In the genomic region with DNA sequence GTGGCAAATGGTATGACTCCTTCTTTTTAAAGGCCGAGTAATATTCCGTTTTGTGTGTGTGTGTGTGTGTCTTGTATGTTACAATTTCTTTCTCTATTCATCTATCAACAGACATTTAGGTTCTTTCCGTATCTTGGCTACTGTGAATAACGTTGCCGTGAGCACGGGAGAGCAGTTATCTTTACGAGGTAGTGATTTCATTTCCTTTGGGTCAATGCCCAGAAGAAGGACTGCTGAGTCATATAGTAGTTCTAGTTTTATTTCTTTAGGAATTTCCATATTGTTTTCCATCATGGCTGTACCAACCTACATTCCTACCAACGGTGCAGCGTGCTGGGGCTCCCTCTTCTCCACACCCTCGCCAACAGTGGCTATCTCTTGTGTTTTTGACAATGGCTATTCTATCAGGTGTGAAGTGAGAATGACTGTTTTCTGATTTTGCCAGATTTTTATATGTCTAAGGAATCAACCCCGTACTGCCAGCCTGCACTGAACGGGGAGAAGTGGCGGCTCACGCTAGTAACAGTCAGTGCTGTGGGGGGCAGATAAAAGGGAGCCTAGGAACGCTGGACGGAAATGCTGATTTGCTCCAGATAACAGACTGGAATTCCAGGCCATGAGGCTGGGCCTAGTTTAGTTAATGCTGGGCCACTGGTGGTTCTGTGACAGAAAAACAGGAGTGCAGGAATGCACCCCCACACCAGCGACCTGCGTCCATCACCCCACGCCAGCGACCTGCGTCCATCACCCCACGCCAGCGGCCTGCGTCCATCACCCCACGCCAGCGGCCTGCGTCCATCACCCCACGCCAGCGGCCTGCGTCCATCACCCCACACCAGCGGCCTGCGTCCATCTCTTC, we compare ENCODE assay signal across 10 cellular contexts.
DNase-seq lines count a peak whose midpoint lies in the region; ATAC-seq and TF ChIP-seq lines count a peak whose summit lies in the region.
"Had no signal": no experiment of that assay in that cellular context is flagged by ENCODE, and none has a peak within 500 bp of the region (broad histone marks: within the 10 kb centered on the region; RNA-seq: fewer than 3 reads in every experiment).

No MANE protein-coding gene starts in this region.

- H3K9me2 ChIP-seq in OCI-LY7 (ENCODE audit: insufficient read depth, low read length): no peaks in the 10 kb centered on the region

- WGBS in mesodermal cell (ENCODE audit: insufficient coverage in 2 of 2), 2 experiments: 86 to 92% methylated on average over 11 to 14 of the region's 32 CpGs

- H3K36me3 ChIP-seq in MG63: no peaks in the 10 kb centered on the region
- peaks cover 2% of the 10 kb centered on the region for H3K36me3 ChIP-seq in mesodermal cell (ENCODE audit: control insufficient read depth, insufficient read depth, low read length)
- no peaks in the 10 kb centered on the region for H3K36me3 ChIP-seq in OCI-LY7 (ENCODE audit: insufficient read depth, low read length)

- BruUV-seq in OCI-LY7 (replicated peaks; lab: Mats Ljungman, UMichigan): no TSS peak

- intact Hi-C loops in activated CD8-positive, alpha-beta T cell treated with anti-CD3 and anti-CD28 coated beads for 36 hours (cut with micrococcal nuclease): no loop called here
- intact Hi-C loops in OCI-LY7 (cut with micrococcal nuclease; ENCODE audit: unreplicated experiment): no loop called here

- peaks cover 44% of the 10 kb centered on the region for H3K4me1 Mint-ChIP-seq in chondrocyte (ENCODE audit: low read depth)
- peaks cover 12% of the 10 kb centered on the region for H3K4me1 Mint-ChIP-seq in activated CD8-positive, alpha-beta T cell treated with anti-CD3 and anti-CD28 coated beads for 36 hours (ENCODE audit: low read depth)

- H3K4me2 ChIP-seq in OCI-LY7 (ENCODE audit: low read length): no peak overlapping the region

- H3K79me2 ChIP-seq in OCI-LY7 (ENCODE audit: insufficient read depth, low read depth, low read length): no peaks in the 10 kb centered on the region

- H3K4me1 ChIP-seq in mesodermal cell (ENCODE audit: control insufficient read depth, insufficient read depth, low read length, poor library complexity, severe bottlenecking) (peaks cover 31% of the 10 kb centered on the region), OCI-LY7 (ENCODE audit: insufficient read depth, low read length, poor library complexity, severe bottlenecking) (peaks cover 21% of the 10 kb centered on the region)

- H3K4me3 Mint-ChIP-seq in chondrocyte (ENCODE audit: unreplicated experiment): no peak overlapping the region
- no peak overlapping the region for H3K4me3 Mint-ChIP-seq in activated CD8-positive, alpha-beta T cell treated with anti-CD3 and anti-CD28 coated beads for 36 hours
- H3K4me3 Mint-ChIP-seq: neural crest cell had no signal

- no peaks in the 10 kb centered on the region for H3K27me3 Mint-ChIP-seq in chondrocyte (ENCODE audit: low read depth)
- no peaks in the 10 kb centered on the region for H3K27me3 Mint-ChIP-seq in activated CD8-positive, alpha-beta T cell treated with anti-CD3 and anti-CD28 coated beads for 36 hours

- ATAC-seq in activated CD8-positive, alpha-beta T cell treated with anti-CD3 and anti-CD28 coated beads for 36 hours: no peak
- ATAC-seq in GM21529 (IDR thresholded peaks at IDR 0.05; ENCODE audit: unreplicated experiment): no peak

- H3K9me3 Mint-ChIP-seq in chondrocyte (ENCODE audit: low read depth): peaks cover 5% of the 10 kb centered on the region
- no peaks in the 10 kb centered on the region for H3K9me3 Mint-ChIP-seq in activated CD8-positive, alpha-beta T cell treated with anti-CD3 and anti-CD28 coated beads for 36 hours
- H3K9me3 Mint-ChIP-seq: neural crest cell had no signal

- H3K27me3 ChIP-seq in MG63: no peaks in the 10 kb centered on the region

- CTCF ChIA-PET in activated CD8-positive, alpha-beta T cell treated with anti-CD3 and anti-CD28 coated beads for 36 hours (lab: Charles Lee): interaction anchor here (1.7 kb wide), 1 partner anchor 420 kb away, joined by 3 read pairs; no protein-coding TSS in a partner anchor
- CTCF ChIA-PET in OCI-LY7 (lab: Charles Lee; ENCODE audit: unreplicated experiment): no interaction called here

- H3K9me3 ChIP-seq in MG63 (0 out of 2 replicates have a peak, but pooled peaks cover 3% of the 10 kb centered on the region), mesodermal cell (ENCODE audit: control insufficient read depth, low read length) (no peaks in the 10 kb centered on the region), OCI-LY7 (ENCODE audit: low read length) (no peaks in the 10 kb centered on the region)

- peak overlapping the region; percentile 80 for H3K27ac Mint-ChIP-seq in chondrocyte (ENCODE audit: unreplicated experiment)
- H3K27ac Mint-ChIP-seq in activated CD8-positive, alpha-beta T cell treated with anti-CD3 and anti-CD28 coated beads for 36 hours: no peak overlapping the region

- no peak overlapping the region for H3K4me3 ChIP-seq in MG63
- H3K4me3 ChIP-seq in mesodermal cell (ENCODE audit: extremely low read depth, insufficient read depth, low read length, poor library complexity, severe bottlenecking): no peak overlapping the region
- no peak overlapping the region for H3K4me3 ChIP-seq in OCI-LY7 (ENCODE audit: low read depth, low read length, poor library complexity, severe bottlenecking)

- H4K20me1 ChIP-seq in OCI-LY7 (ENCODE audit: insufficient read depth, low read length): no peaks in the 10 kb centered on the region

- no peaks in the 10 kb centered on the region for H3K36me3 Mint-ChIP-seq in chondrocyte (ENCODE audit: low read depth)
- H3K36me3 Mint-ChIP-seq in activated CD8-positive, alpha-beta T cell treated with anti-CD3 and anti-CD28 coated beads for 36 hours (ENCODE audit: low read depth): no peaks in the 10 kb centered on the region

- no peak overlapping the region for H2AFZ ChIP-seq in OCI-LY7 (ENCODE audit: low read length)

- DNase-seq in AG08395 (ENCODE audit: low spot score) (peak; percentile 82), MG63 (peak; percentile 78), chondrocyte (ENCODE audit: low spot score) (peak; percentile 40), OCI-LY7 (ENCODE audit: low spot score) (no peak)
- no peak for DNase-seq in activated CD8-positive, alpha-beta T cell treated with anti-CD3 and anti-CD28 coated beads for 36 hours
- DNase-seq in activated CD4-positive, alpha-beta T cell treated with anti-CD3 and anti-CD28 coated beads, Interleukin-2, amount 50 U/mL, for 1 hour: no peak
- DNase-seq: activated CD8-positive, alpha-beta memory T cell treated with anti-CD3 and anti-CD28 coated beads, Interleukin-2, amount 50 U/mL, for 4 hours had no signal

- H3K27ac ChIP-seq in mesodermal cell (ENCODE audit: low read depth, low read length, severe bottlenecking): peak overlapping the region; percentile 71
- no peak overlapping the region for H3K27ac ChIP-seq in OCI-LY7 (ENCODE audit: low read depth, low read length, poor library complexity, severe bottlenecking)

- TF ChIP-seq CTCF in chondrocyte (IDR thresholded peaks at IDR 0.05): no peak
- TF ChIP-seq CTCF in activated CD8-positive, alpha-beta T cell treated with anti-CD3 and anti-CD28 coated beads for 36 hours (IDR thresholded peaks at IDR 0.05): no peak
- TF ChIP-seq CTCF in OCI-LY7 (conservative IDR thresholded peaks at IDR 0.05; ENCODE audit: low read length): no peak

- POLR2A ChIA-PET in activated CD8-positive, alpha-beta T cell treated with anti-CD3 and anti-CD28 coated beads for 36 hours (lab: Charles Lee): no interaction called here
- POLR2A ChIA-PET in OCI-LY7 (lab: Charles Lee): no interaction called here

Comparison
In these comparisons a context has a peak if more than half of its experiments do, and no peak if none do; other contexts are left out.
1. DNase-seq: peak in AG08395 (single experiment), MG63 (single experiment) and chondrocyte (single experiment); none in activated CD8-positive, alpha-beta T cell treated with anti-CD3 and anti-CD28 coated beads for 36 hours (single experiment), OCI-LY7 (single experiment) and activated CD4-positive, alpha-beta T cell treated with anti-CD3 and anti-CD28 coated beads, Interleukin-2, amount 50 U/mL, for 1 hour (single experiment).